11 cellular contexts compared by ENCODE assay signal in genomic region chr17:79160980-79161621, GRCh38.
DNase-seq lines count a peak whose midpoint lies in the region; ATAC-seq and TF ChIP-seq lines count a peak whose summit lies in the region.
"Had no signal": no experiment of that assay in that cellular context is flagged by ENCODE, and none has a peak within 500 bp of the region (broad histone marks: within the 10 kb centered on the region; RNA-seq: fewer than 3 reads in every experiment).

No MANE protein-coding gene starts in this region.

- peak overlapping the region; percentile 87 for H3K27ac Mint-ChIP-seq in activated naive CD8-positive, alpha-beta T cell treated with anti-CD3 and anti-CD28 coated beads, Interleukin-2, amount 10 ng/mL, durations not matched to agents 7 days and 5 days
- peak overlapping the region; percentile 43 for H3K27ac Mint-ChIP-seq in stimulated activated memory B cell treated with anti-CD40 and anti-IgM and Interleukin-4, amounts not matched to agents 10 μg/mL and 1 μg/mL and 100 μg/mL, for 72 hours
- H3K27ac Mint-ChIP-seq: CD8-positive, alpha-beta T cell; HFFc6 had no signal

- DNase-seq in activated effector memory CD4-positive, alpha-beta T cell treated with Interleukin-2 at 50 U/mL for 16 hours = peak; percentile 2
- DNase-seq in activated effector memory CD4-positive, alpha-beta T cell treated with anti-CD3 and anti-CD28 coated beads, Interleukin-2, amount 50 U/mL, for 16 hours = no peak
- peak; percentile 46 for DNase-seq in NB4 (ENCODE audit: low read depth)
- DNase-seq in activated naive CD8-positive, alpha-beta T cell treated with anti-CD3 and anti-CD28 coated beads, Interleukin-2, amount 10 ng/mL, durations not matched to agents 7 days and 5 days = peak; percentile 51
- DNase-seq: HFFc6, NCI-H510A had no signal

- H3K9me3 Mint-ChIP-seq in activated naive CD8-positive, alpha-beta T cell treated with anti-CD3 and anti-CD28 coated beads, Interleukin-2, amount 10 ng/mL, durations not matched to agents 7 days and 5 days = no peaks in the 10 kb centered on the region
- no peaks in the 10 kb centered on the region for H3K9me3 Mint-ChIP-seq in stimulated activated memory B cell treated with anti-CD40 and anti-IgM and Interleukin-4, amounts not matched to agents 10 μg/mL and 1 μg/mL and 100 μg/mL, for 72 hours
- H3K9me3 Mint-ChIP-seq: CD8-positive, alpha-beta T cell; HFFc6 had no signal

- TF ChIP-seq POLR2A in NB4 (IDR thresholded peaks at IDR 0.05; ENCODE audit: extremely low read depth, insufficient read length) = no peak

- no peaks in the 10 kb centered on the region for H3K27me3 Mint-ChIP-seq in activated naive CD8-positive, alpha-beta T cell treated with anti-CD3 and anti-CD28 coated beads, Interleukin-2, amount 10 ng/mL, durations not matched to agents 7 days and 5 days
- peaks cover 37% of the 10 kb centered on the region for H3K27me3 Mint-ChIP-seq in stimulated activated memory B cell treated with anti-CD40 and anti-IgM and Interleukin-4, amounts not matched to agents 10 μg/mL and 1 μg/mL and 100 μg/mL, for 72 hours

- H3K4me1 Mint-ChIP-seq in activated naive CD8-positive, alpha-beta T cell treated with anti-CD3 and anti-CD28 coated beads, Interleukin-2, amount 10 ng/mL, durations not matched to agents 7 days and 5 days = peaks cover 6% of the 10 kb centered on the region
- peaks cover 10% of the 10 kb centered on the region for H3K4me1 Mint-ChIP-seq in stimulated activated memory B cell treated with anti-CD40 and anti-IgM and Interleukin-4, amounts not matched to agents 10 μg/mL and 1 μg/mL and 100 μg/mL, for 72 hours

- POLR2A ChIA-PET in activated naive CD8-positive, alpha-beta T cell treated with anti-CD3 and anti-CD28 coated beads, Interleukin-2, amount 10 ng/mL, durations not matched to agents 7 days and 5 days (lab: Charles Lee) = no interaction called here

- peak overlapping the region; percentile 42 for H3K4me3 Mint-ChIP-seq in activated naive CD8-positive, alpha-beta T cell treated with anti-CD3 and anti-CD28 coated beads, Interleukin-2, amount 10 ng/mL, durations not matched to agents 7 days and 5 days
- no peak overlapping the region for H3K4me3 Mint-ChIP-seq in stimulated activated memory B cell treated with anti-CD40 and anti-IgM and Interleukin-4, amounts not matched to agents 10 μg/mL and 1 μg/mL and 100 μg/mL, for 72 hours
- H3K4me3 Mint-ChIP-seq: CD8-positive, alpha-beta T cell; HFFc6 had no signal

- ATAC-seq in activated naive CD8-positive, alpha-beta T cell treated with anti-CD3 and anti-CD28 coated beads, Interleukin-2, amount 10 ng/mL, durations not matched to agents 7 days and 5 days (ENCODE audit: low read depth) = peak; percentile 91
- ATAC-seq in stimulated activated memory B cell treated with anti-CD40 and anti-IgM and Interleukin-4, amounts not matched to agents 10 μg/mL and 1 μg/mL and 100 μg/mL, for 72 hours = no peak
- no peak for ATAC-seq in GM21447 (IDR thresholded peaks at IDR 0.05; ENCODE audit: unreplicated experiment)
- ATAC-seq in HG03342 (IDR thresholded peaks at IDR 0.05; ENCODE audit: unreplicated experiment) = no peak
- ATAC-seq in HG03039 (IDR thresholded peaks at IDR 0.05; ENCODE audit: unreplicated experiment) = no peak
- ATAC-seq: CD8-positive, alpha-beta T cell had no signal

- no peak overlapping the region for H3K4me3 ChIP-seq in NB4 (ENCODE audit: low read depth, low read length)

- TF ChIP-seq CTCF in NB4 (IDR thresholded peaks at IDR 0.05; ENCODE audit: low read depth, low read length) = no peak

- H3K36me3 Mint-ChIP-seq in activated naive CD8-positive, alpha-beta T cell treated with anti-CD3 and anti-CD28 coated beads, Interleukin-2, amount 10 ng/mL, durations not matched to agents 7 days and 5 days = no peaks in the 10 kb centered on the region
- H3K36me3 Mint-ChIP-seq in stimulated activated memory B cell treated with anti-CD40 and anti-IgM and Interleukin-4, amounts not matched to agents 10 μg/mL and 1 μg/mL and 100 μg/mL, for 72 hours = no peaks in the 10 kb centered on the region
- H3K36me3 Mint-ChIP-seq: CD8-positive, alpha-beta T cell had no signal
